8 cellular contexts compared by ENCODE assay signal in genomic region chr2:38376346-38376682, GRCh38. TPM values are rescaled to one million over a fixed set of nuclear protein-coding genes. Genes with fewer than 3 reads are reported as not detected.
DNase-seq lines count a peak whose midpoint lies in the region; ATAC-seq and TF ChIP-seq lines count a peak whose summit lies in the region.

No MANE protein-coding gene starts in this region.

- H3K4me3 ChIP-seq in GM12875 (ENCODE audit: low read depth, low read length) (peak overlapping the region; percentile 83), dorsolateral prefrontal cortex (peak overlapping the region; percentile 78 to 98 (median 90))

- ATAC-seq in HG02885 (IDR thresholded peaks at IDR 0.05; ENCODE audit: poor library complexity, unreplicated experiment) = peak; percentile 30

- peak overlapping the region in 58 of 59 donors; percentile 50 to 98 (median 93) for H3K27ac ChIP-seq in dorsolateral prefrontal cortex

- intact Hi-C loops in dorsolateral prefrontal cortex (cut with DNase I) = loop anchor here (2.0 to 10.0 kb wide), 5 partner anchors 151 to 748 kb away; partner anchors contain the start of genes HNRNPLL (in 2 of the 2), SOS1 (in 1 of the 2) and SRSF7 (in 1 of the 2)

- no peaks in the 10 kb centered on the region for H3K27me3 ChIP-seq in dorsolateral prefrontal cortex

- DNase-seq in A172 (ENCODE audit: low spot score) = peak; percentile 70
- peak; percentile 19 to 32 for DNase-seq in NCI-H1930 (lab: John Stamatoyannopoulos, UW)
- peak; percentile 22 to 28 for DNase-seq in activated CD4-positive, alpha-beta T cell treated with anti-CD3 and anti-CD28 coated beads for 24 hours (ENCODE audit: low read depth in 2 of 2)
- DNase-seq in dorsolateral prefrontal cortex = peak in 4 of 10 donors; percentile 29 to 59 (median 56)
- peak; percentile 55 to 84 for DNase-seq in lung microvascular endothelial cell (ENCODE audit: low read depth in 2 of 2)
- peak; percentile 7 to 22 for DNase-seq in stimulated activated CD8-positive, alpha-beta memory T cell treated with anti-CD3 and anti-CD28 coated beads, Interleukin-4, amount 100 ng/mL, for 1 hour (ENCODE audit: low read depth in 2 of 2, low spot score in 1 of 2)

- TF ChIP-seq CTCF in GM12875 (IDR thresholded peaks at IDR 0.05; ENCODE audit: borderline replicate concordance, insufficient read depth, low read depth, low read length) (no peak), dorsolateral prefrontal cortex (IDR thresholded peaks at IDR 0.05 in 54 of 56, conservative IDR thresholded peaks at IDR 0.05 in 2 of 56; ENCODE audit: low read depth in 1 of 56, partially characterized antibody in 56 of 56) (peak in 4 of 56 donors; percentile 3 to 21 (median 10))

RNA-seq across cellular contexts. Expression of gene ATL2, which starts 0.8 kb away (rescaled TPM):
- 90.7 and 91.2 TPM in 2 replicates for total RNA-seq in A172 (2014; rRNA removed; shearing (Covaris generic))
- total RNA-seq in dorsolateral prefrontal cortex (100 to 1,000 TPM in 2 of 120 experiments, 10 to 100 TPM in 118; 36.1 to 104 (median 69.2) TPM), lung microvascular endothelial cell (36.2 and 46.4 TPM in 2 replicates)
